In genomic region chr1:110337704-110338199, GRCh38 we compare ENCODE assay signal across 8 cellular contexts. TPM values are rescaled to one million over a fixed set of nuclear protein-coding genes. Genes with fewer than 3 reads are reported as not detected.
DNase-seq lines count a peak whose midpoint lies in the region; ATAC-seq, FAIRE-seq and TF ChIP-seq lines count a peak whose summit lies in the region.

No MANE protein-coding gene starts in this region.

- in situ Hi-C loops in HepG2 (cut with HindIII; ENCODE audit: extremely low pct_ligation_motif_present, low pct_unique_long_range_greater_than_20kb) = no loop called here

- peak overlapping the region; percentile 94 for H3K4me2 ChIP-seq in HepG2 (ENCODE audit: low read depth, low read length)

- H3K9me3 ChIP-seq in CD4-positive, CD25-positive, alpha-beta regulatory T cell (ENCODE audit: control insufficient read depth in 2 of 2, low read length in 2 of 2) = no peaks in the 10 kb centered on the region
- no peaks in the 10 kb centered on the region for H3K9me3 ChIP-seq in HepG2 (ENCODE audit: low read length)

- peak overlapping the region in 1 of 3 donors; percentile 98 for H3K27ac Mint-ChIP-seq in CD4-positive, CD25-positive, alpha-beta regulatory T cell

- BruUV-seq in HepG2 (replicated peaks; lab: Mats Ljungman, UMichigan) = TSS peak; percentile 83

- peaks cover 29% of the 10 kb centered on the region for H4K20me1 ChIP-seq in HepG2 (ENCODE audit: insufficient read depth, low read length)

- peaks cover 0 to 47% (median 28%) of the 10 kb centered on the region in 4 donors for H3K4me1 Mint-ChIP-seq in CD4-positive, CD25-positive, alpha-beta regulatory T cell

- no peaks in the 10 kb centered on the region for H3K27me3 ChIP-seq in CD4-positive, CD25-positive, alpha-beta regulatory T cell (ENCODE audit: control insufficient read depth, insufficient read depth, low read length)
- H3K27me3 ChIP-seq in HepG2 (ENCODE audit: control insufficient read depth in 1 of 2, insufficient read depth in 2 of 2, low read length in 2 of 2) = no peaks in the 10 kb centered on the region; a peak in 1 of 5 replicates

- 1% methylated on average over 21 of the region's 21 CpGs for WGBS in HepG2 (ENCODE audit: low lambda C conversion rate)

- no peak for ATAC-seq in CD4-positive, CD25-positive, alpha-beta regulatory T cell (ENCODE audit: low read depth in 2 of 2)
- ATAC-seq in HepG2 = peak; percentile 19
- no peak for ATAC-seq in GM18907 (IDR thresholded peaks at IDR 0.05; ENCODE audit: unreplicated experiment)
- ATAC-seq in HG02610 (IDR thresholded peaks at IDR 0.05; ENCODE audit: unreplicated experiment) = no peak

- peaks cover 43% of the 10 kb centered on the region for H3K79me2 ChIP-seq in HepG2 (ENCODE audit: insufficient read depth, low read length)

- no peaks in the 10 kb centered on the region for H3K27me3 Mint-ChIP-seq in CD4-positive, CD25-positive, alpha-beta regulatory T cell

- POLR2A ChIA-PET in HepG2 (lab: Yijun Ruan, JAX) = interaction anchor here (0.7 to 3.9 kb wide), 14 partner anchors 10 to 303 kb away, joined by 3 to 30 read pairs (median 9); partner anchors contain the start of genes KCNC4, LAMTOR5 and STRIP1

- H3K9me3 Mint-ChIP-seq in CD4-positive, CD25-positive, alpha-beta regulatory T cell = no peaks in the 10 kb centered on the region

- H3K4me3 ChIP-seq in CD4-positive, CD25-positive, alpha-beta regulatory T cell (ENCODE audit: low read depth, low read length) = peak overlapping the region; percentile 99
- peak overlapping the region; percentile 79 to 99 for H3K4me3 ChIP-seq in cardiac fibroblast (replicated peaks in 1 of 2; ENCODE audit: low read depth in 2 of 2, low read length in 2 of 2)
- peak overlapping the region; percentile 55 to 91 (median 86) for H3K4me3 ChIP-seq in HepG2 (replicated peaks in 1 of 3; ENCODE audit: insufficient read depth in 1 of 3, low read depth in 2 of 3, low read length in 3 of 3)

- peak in 1 of 3 donors; percentile 15 for DNase-seq in CD4-positive, CD25-positive, alpha-beta regulatory T cell
- DNase-seq in HuH-7.5 (ENCODE audit: low spot score) (peak; percentile 34), T-helper 22 cell (ENCODE audit: low read depth) (peak; percentile 3), cardiac fibroblast (ENCODE audit: low read depth in 2 of 2) (no peak), HepG2 (ENCODE audit: low spot score) (peak; percentile 54)
- DNase-seq in stimulated activated CD8-positive, alpha-beta memory T cell treated with anti-CD3 and anti-CD28 coated beads, Interleukin-12 subunit alpha, Interleukin-12 subunit beta, amount 100 ng/mL, for 1 hour (ENCODE audit: low read depth) = peak; percentile 7

- H3K9ac ChIP-seq in HepG2 (ENCODE audit: insufficient read depth, low read depth, low read length) = peak overlapping the region; percentile 97

- H3K36me3 Mint-ChIP-seq in CD4-positive, CD25-positive, alpha-beta regulatory T cell = peaks cover 14% of the 10 kb centered on the region

- intact Hi-C loops in HepG2 (cut with micrococcal nuclease; ENCODE audit: unreplicated experiment) = loop anchor here (2.0 to 5.0 kb wide), 2 partner anchors 55 to 69 kb away; partner anchors contain the start of genes LAMTOR5 and SLC16A4

- H3K27ac ChIP-seq in CD4-positive, CD25-positive, alpha-beta regulatory T cell (ENCODE audit: insufficient read depth, low read length, poor library complexity, severe bottlenecking) = peak overlapping the region; percentile 99
- H3K27ac ChIP-seq in HepG2 (ENCODE audit: extremely low read length, insufficient read depth, low read length) = peak overlapping the region; percentile 100

- TF ChIP-seq EP300 in HepG2 (IDR thresholded peaks at IDR 0.05; ENCODE audit: low read depth in 2 of 2, low read length in 2 of 2) = no peak
- no peak for TF ChIP-seq EP300 in HepG2 (CRISPR knock-in tag; IDR thresholded peaks at IDR 0.05; ENCODE audit: borderline replicate concordance)

- H3K4me1 ChIP-seq in CD4-positive, CD25-positive, alpha-beta regulatory T cell (ENCODE audit: control insufficient read depth, insufficient read depth, low read length, poor library complexity, severe bottlenecking) = peaks cover 39% of the 10 kb centered on the region
- peaks cover 66% of the 10 kb centered on the region for H3K4me1 ChIP-seq in HepG2 (ENCODE audit: insufficient read depth, low read length)

- H3K4me3 Mint-ChIP-seq in CD4-positive, CD25-positive, alpha-beta regulatory T cell = no peak overlapping the region

- TF ChIP-seq CTCF in cardiac fibroblast (IDR thresholded peaks at IDR 0.05; ENCODE audit: low read depth, low read length) (no peak), HepG2 (CRISPR knock-in tag; IDR thresholded peaks at IDR 0.05) (no peak)

- FAIRE-seq in HepG2 (lab: Jason Lieb, UNC) = no peak

- no peak overlapping the region for H2AFZ ChIP-seq in HepG2 (ENCODE audit: low read length)

- TF ChIP-seq POLR2A in HepG2 (IDR thresholded peaks at IDR 0.05; ENCODE audit: insufficient read depth in 1 of 2, low read depth in 2 of 2, low read length in 2 of 2) = peak in 1 of 2 experiments; percentile 45; a peak in 1 of 4 replicates

- CTCF ChIA-PET in HepG2 (lab: Yijun Ruan, JAX; ENCODE audit: low intra/inter-chr PET ratio, low total read pairs) = no interaction called here

- no peak for TF ChIP-seq RAD21 in HepG2 (CRISPR knock-in tag; IDR thresholded peaks at IDR 0.05)

- H3K36me3 ChIP-seq in CD4-positive, CD25-positive, alpha-beta regulatory T cell (ENCODE audit: control insufficient read depth, insufficient read depth, low read length) = peaks cover 17% of the 10 kb centered on the region
- peaks cover 4 to 15% of the 10 kb centered on the region in 2 experiments; a peak in 4 of 5 replicates for H3K36me3 ChIP-seq in HepG2 (replicated peaks in 1 of 2; ENCODE audit: control insufficient read depth in 1 of 2, insufficient read depth in 2 of 2, low read length in 2 of 2)

TF ChIP-seq in HepG2, 621 proteins besides CTCF, POLR2A, EP300 and RAD21 (continues in another document):
- peak; percentile 72 for TF ChIP-seq ONECUT2 (CRISPR knock-in tag; IDR thresholded peaks at IDR 0.05)
- no peak for TF ChIP-seq ZNF766 (CRISPR knock-in tag; IDR thresholded peaks at IDR 0.05; ENCODE audit: borderline replicate concordance)
- no peak for TF ChIP-seq NCOA2 (CRISPR knock-in tag; IDR thresholded peaks at IDR 0.05)
- 0 out of 2 replicates have a peak, but pooled peaks have one; percentile 61 for TF ChIP-seq ZNF383 (CRISPR knock-in tag; IDR thresholded peaks at IDR 0.05; ENCODE audit: borderline replicate concordance)
- peak; percentile 12; the same call in 1 of the 2 replicates for TF ChIP-seq ZNF563 (CRISPR knock-in tag; IDR thresholded peaks at IDR 0.05)

RNA-seq across cellular contexts. Expression of gene RBM15, which starts 1.4 kb away (rescaled TPM):
- 53.3 TPM for total RNA-seq in CD4-positive, CD25-positive, alpha-beta regulatory T cell
- 10 to 100 TPM in 3 of 4 donors, 1 to 10 TPM in 1; 7.5 to 12.9 (median 11.6) TPM for polyA plus RNA-seq in CD4-positive, CD25-positive, alpha-beta regulatory T cell
- total RNA-seq in HepG2 (2016; rRNA removed; fragmentation: Illumina TruSeq; extraction: Trizol) = 35.2 and 36.4 TPM in 2 replicates
- total RNA-seq in HepG2 (2016; cell fraction: cytosol; rRNA removed; fragmentation: Illumina TruSeq; extraction: Trizol; ENCODE audit: low read depth) = 2.1 and 2.5 TPM in 2 replicates
- 31.0 and 35.2 TPM in 2 replicates for total RNA-seq in HepG2 (2016; cell fraction: insoluble cytoplasmic fraction; rRNA removed; fragmentation: Illumina TruSeq; extraction: Trizol)
- total RNA-seq in HepG2 (2016; cell fraction: membrane; rRNA removed; fragmentation: Illumina TruSeq; extraction: Trizol) = 7.5 and 9.4 TPM in 2 replicates
- 64.6 and 75.1 TPM in 2 replicates for total RNA-seq in HepG2 (2016; cell fraction: nucleus; rRNA removed; fragmentation: Illumina TruSeq; extraction: Trizol)
- 12.1 and 13.5 TPM in 2 replicates for polyA plus RNA-seq in HepG2 (2011; rRNA removed)
- 8.3 and 10.1 TPM in 2 replicates for polyA plus RNA-seq in HepG2 (2011; cell fraction: cytosol; rRNA removed)
- polyA plus RNA-seq in HepG2 (2011; cell fraction: nucleus; rRNA removed) = 23.5 and 29.1 TPM in 2 replicates
- 4.6 and 5.4 TPM in 2 replicates for polyA plus RNA-seq in HepG2 (2012)
- polyA plus RNA-seq in HepG2 (2016; cell fraction: cytosol; fragmentation: Illumina TruSeq; extraction: Trizol; ENCODE audit: low read depth) = 0.16 and 0.34 TPM in 2 replicates
- polyA plus RNA-seq in HepG2 (2016; cell fraction: insoluble cytoplasmic fraction; fragmentation: Illumina TruSeq; extraction: Trizol; ENCODE audit: low read depth) = 9.6 TPM in 2 replicates
- 1.00 and 1.3 TPM in 2 replicates for polyA plus RNA-seq in HepG2 (2016; cell fraction: membrane; fragmentation: Illumina TruSeq; extraction: Trizol; ENCODE audit: low read depth)
- 12.8 and 15.7 TPM in 2 replicates for polyA plus RNA-seq in HepG2 (2016; cell fraction: nucleus; fragmentation: Illumina TruSeq; extraction: Trizol; ENCODE audit: insufficient read depth, low read depth)
- 97.0 and 222 TPM in 2 replicates for polyA minus RNA-seq in HepG2 (2011; rRNA and poly(A)+ RNA removed; ENCODE audit: low replicate concordance)
- polyA minus RNA-seq in HepG2 (2011; cell fraction: cytosol; rRNA and poly(A)+ RNA removed) = 20.9 and 22.2 TPM in 2 replicates
- polyA minus RNA-seq in HepG2 (2011; cell fraction: nucleus; rRNA and poly(A)+ RNA removed) = 154 and 171 TPM in 2 replicates

RNA-seq across cellular contexts. Expression of gene SLC16A4, which starts 53.1 kb away (rescaled TPM):
- total RNA-seq in CD4-positive, CD25-positive, alpha-beta regulatory T cell = not detected
- under 1 TPM; 0.31 to 0.73 (median 0.65) TPM for polyA plus RNA-seq in CD4-positive, CD25-positive, alpha-beta regulatory T cell
- 0.60 and 1.1 TPM in 2 replicates for total RNA-seq in HepG2 (2016; rRNA removed; fragmentation: Illumina TruSeq; extraction: Trizol)
- total RNA-seq in HepG2 (2016; cell fraction: cytosol; rRNA removed; fragmentation: Illumina TruSeq; extraction: Trizol; ENCODE audit: low read depth) = 0.20 and 0.26 TPM in 2 replicates
- total RNA-seq in HepG2 (2016; cell fraction: insoluble cytoplasmic fraction; rRNA removed; fragmentation: Illumina TruSeq; extraction: Trizol) = 0.49 and 0.63 TPM in 2 replicates
- 0.68 and 0.83 TPM in 2 replicates for total RNA-seq in HepG2 (2016; cell fraction: membrane; rRNA removed; fragmentation: Illumina TruSeq; extraction: Trizol)
- total RNA-seq in HepG2 (2016; cell fraction: nucleus; rRNA removed; fragmentation: Illumina TruSeq; extraction: Trizol) = 0.72 and 1.0 TPM in 2 replicates
- 1.5 and 1.6 TPM in 2 replicates for polyA plus RNA-seq in HepG2 (2011; rRNA removed)
- 0.63 and 1.4 TPM in 2 replicates for polyA plus RNA-seq in HepG2 (2011; cell fraction: cytosol; rRNA removed)
- polyA plus RNA-seq in HepG2 (2011; cell fraction: nucleus; rRNA removed) = 0.55 and 0.80 TPM in 2 replicates
- 0.76 and 1.2 TPM in 2 replicates for polyA plus RNA-seq in HepG2 (2012)
- polyA plus RNA-seq in HepG2 (2016; cell fraction: cytosol; fragmentation: Illumina TruSeq; extraction: Trizol; ENCODE audit: low read depth) = 0.19 and 0.45 TPM in 2 replicates
- 0.30 and 0.36 TPM in 2 replicates for polyA plus RNA-seq in HepG2 (2016; cell fraction: insoluble cytoplasmic fraction; fragmentation: Illumina TruSeq; extraction: Trizol; ENCODE audit: low read depth)
- polyA plus RNA-seq in HepG2 (2016; cell fraction: membrane; fragmentation: Illumina TruSeq; extraction: Trizol; ENCODE audit: low read depth) = 0.24 and 0.27 TPM in 2 replicates
- polyA plus RNA-seq in HepG2 (2016; cell fraction: nucleus; fragmentation: Illumina TruSeq; extraction: Trizol; ENCODE audit: insufficient read depth, low read depth) = 0.74 and 0.92 TPM in 2 replicates
- polyA minus RNA-seq in HepG2 (2011; rRNA and poly(A)+ RNA removed; ENCODE audit: low replicate concordance) = 0.54 and 2.2 TPM in 2 replicates
- 1.6 and 1.7 TPM in 2 replicates for polyA minus RNA-seq in HepG2 (2011; cell fraction: cytosol; rRNA and poly(A)+ RNA removed)
- 0.77 and 0.99 TPM in 2 replicates for polyA minus RNA-seq in HepG2 (2011; cell fraction: nucleus; rRNA and poly(A)+ RNA removed)

Comparison
In these comparisons a context has a peak if more than half of its experiments do, and no peak if none do; other contexts are left out.
1. DNase-seq: peak in HuH-7.5 (single experiment), T-helper 22 cell (single experiment), HepG2 (single experiment) and stimulated activated CD8-positive, alpha-beta memory T cell treated with anti-CD3 and anti-CD28 coated beads, Interleukin-12 subunit alpha, Interleukin-12 subunit beta, amount 100 ng/mL, for 1 hour (single experiment); none in cardiac fibroblast (0 of 2).
2. Peak in every context shown above with its lines, with median percentiles within 50 percentile points of each other: H3K4me3 ChIP-seq.